In genomic region chr1:62530516-62531154, GRCh38 we compare ENCODE assay signal across 8 cellular contexts.
A peak's percentile ranks its signal among the peaks of the same experiment; 100 is the strongest.
DNase-seq lines count a peak whose midpoint lies in the region; ATAC-seq, FAIRE-seq and TF ChIP-seq lines count a peak whose summit lies in the region.

No MANE protein-coding gene starts in this region.

- no peak for FAIRE-seq in pancreas (lab: Jason Lieb, UNC)

- no peak overlapping the region for H3K27ac ChIP-seq in Panc1 (ENCODE audit: low read length)
- no peak overlapping the region for H3K27ac ChIP-seq in pancreas

- ATAC-seq in GM18520 (IDR thresholded peaks at IDR 0.05; ENCODE audit: unreplicated experiment) (peak; percentile 61), Panc1 (peak; percentile 96), pancreas (peak; percentile 71 to 98 (median 96)), GM18498 (IDR thresholded peaks at IDR 0.05; ENCODE audit: unreplicated experiment) (no peak)

- H3K27me3 ChIP-seq in Panc1 (ENCODE audit: control insufficient read depth, insufficient read depth, low read length) (no peaks in the 10 kb centered on the region), pancreas (no peaks in the 10 kb centered on the region)

- TF ChIP-seq CTCF in Panc1 (IDR thresholded peaks at IDR 0.05) (peak; percentile 87), fibroblast of mammary gland (conservative IDR thresholded peaks at IDR 0.05; ENCODE audit: control insufficient read depth, insufficient read depth, low read depth, low read length) (peak; percentile 32), pancreas (IDR thresholded peaks at IDR 0.05) (peak in 3 of 4 donors; percentile 45 to 61 (median 50))

- H3K4me3 ChIP-seq in Panc1 (ENCODE audit: low read depth in 2 of 2, low read length in 2 of 2) (no peak overlapping the region), fibroblast of mammary gland (ENCODE audit: control insufficient read depth, low read depth, low read length) (no peak overlapping the region), pancreas (no peak overlapping the region)

- H3K36me3 ChIP-seq in Panc1 (ENCODE audit: control insufficient read depth, insufficient read depth, low read length) (no peaks in the 10 kb centered on the region; the same call in 1 of the 2 replicates), pancreas (peaks cover 0 to 8% (median 0%) of the 10 kb centered on the region in 3 donors)

- in situ Hi-C loops in Panc1 (cut with HindIII; ENCODE audit: low pct_unique_long_range_greater_than_20kb, low sequenced_read_pairs) = no loop called here

- WGBS in pancreas, 2 donors = 44 to 48% methylated on average over 6 of the region's 6 CpGs

- CTCF ChIA-PET in Panc1 (lab: Charles Lee) = interaction anchor here (0.6 to 1.8 kb wide), 3 partner anchors 168 to 217 kb away, joined by 3 to 7 read pairs (median 7); no protein-coding TSS in a partner anchor

- intact Hi-C loops in Panc1 (cut with micrococcal nuclease; ENCODE audit: unreplicated experiment) (loop anchor here (1.0 kb wide), 1 partner anchor 216 kb away; no protein-coding TSS in a partner anchor), pancreas (cut with DNase I) (loop anchor here in 1 of 3 donors (10.0 kb wide), 1 partner anchor 214 kb away; no protein-coding TSS in a partner anchor)

- no TSS peak for BruUV-seq in Panc1 (replicated peaks; lab: Mats Ljungman, UMichigan)

- H3K4me1 ChIP-seq in Panc1 (ENCODE audit: control insufficient read depth, insufficient read depth, low read length) (no peaks in the 10 kb centered on the region), pancreas (no peaks in the 10 kb centered on the region)

- no peak for DNase-seq in Panc1 (ENCODE audit: low read depth, low spot score)
- peak; percentile 9 for DNase-seq in fibroblast of mammary gland (ENCODE audit: low read depth)
- DNase-seq in pancreas = peak; percentile 29 to 79 (median 60)
- no peak for DNase-seq in 8988T
- no peak for DNase-seq in stimulated activated CD4-positive, alpha-beta T cell treated with anti-CD3 and anti-CD28 coated beads, Interleukin-15, amount 100 ng/mL, for 24 hours
- no peak for DNase-seq in activated CD4-positive, alpha-beta T cell treated with anti-CD3 and anti-CD28 coated beads for 48 hours

- POLR2A ChIA-PET in Panc1 (lab: Charles Lee) = interaction anchor here (0.5 kb wide), 1 partner anchor 195 kb away, joined by 8 read pairs; no protein-coding TSS in a partner anchor

- H3K9me3 ChIP-seq in Panc1 (ENCODE audit: control insufficient read depth, insufficient read depth, low read depth, low read length) (no peaks in the 10 kb centered on the region), pancreas (no peaks in the 10 kb centered on the region)

Comparison
In these comparisons a context has a peak if more than half of its experiments do, and no peak if none do; other contexts are left out.
1. DNase-seq: peak in fibroblast of mammary gland (single experiment) and pancreas (6 of 6); none in Panc1 (single experiment), 8988T (single experiment), stimulated activated CD4-positive, alpha-beta T cell treated with anti-CD3 and anti-CD28 coated beads, Interleukin-15, amount 100 ng/mL, for 24 hours (single experiment) and activated CD4-positive, alpha-beta T cell treated with anti-CD3 and anti-CD28 coated beads for 48 hours (single experiment).
2. CTCF ChIP-seq: peak in every context shown above with its lines; median percentile 87 in Panc1; 50 in pancreas; 32 in fibroblast of mammary gland.